ENCODE assay signal across 8 cellular contexts in the genomic region with DNA sequence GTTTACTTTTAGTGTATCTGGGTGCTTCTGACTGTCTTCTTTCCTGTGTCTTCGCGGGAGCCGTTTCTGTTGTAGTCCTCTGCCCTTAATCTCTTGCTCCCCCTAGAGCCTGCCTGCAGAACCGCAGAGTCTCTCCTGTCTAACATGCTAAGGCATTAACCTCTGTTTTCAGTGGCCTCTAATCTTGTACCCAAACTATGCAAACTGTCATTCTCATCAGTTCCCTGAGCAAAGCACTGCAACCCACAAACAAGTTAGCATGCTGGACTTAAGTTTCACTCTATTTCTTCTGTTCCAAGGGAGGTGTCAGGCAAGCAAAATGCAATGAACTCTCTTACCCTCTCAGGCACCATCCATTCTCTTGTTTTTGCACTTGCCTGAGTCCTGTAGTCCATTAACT.
A peak's percentile ranks its signal among the peaks of the same experiment; 100 is the strongest.
DNase-seq lines count a peak whose midpoint lies in the region; ATAC-seq and TF ChIP-seq lines count a peak whose summit lies in the region.

No MANE protein-coding gene starts in this region.

- DNase-seq in GM13977 (ENCODE audit: low spot score) = peak; percentile 40
- peak; percentile 59 for DNase-seq in iPS DF 19.7 (ENCODE audit: low read depth, low spot score)
- no peak for DNase-seq in superior temporal gyrus (ENCODE audit: extremely low spot score)

- no peaks in the 10 kb centered on the region for H3K27me3 ChIP-seq in SU-DHL-6 (ENCODE audit: low read length)

- H3F3A ChIP-seq in SU-DHL-6 (ENCODE audit: insufficient read depth) = no peaks in the 10 kb centered on the region

- H3K4me2 ChIP-seq in SU-DHL-6 (ENCODE audit: low read depth, low read length, poor library complexity, severe bottlenecking) = peak overlapping the region; percentile 22

- H3K27ac ChIP-seq in 22Rv1 = no peak overlapping the region
- H3K27ac ChIP-seq in SU-DHL-6 (ENCODE audit: low read depth, low read length) = no peak overlapping the region

- H3K4me3 ChIP-seq in SU-DHL-6 (ENCODE audit: insufficient read depth, low read length, poor library complexity, severe bottlenecking) = no peak overlapping the region

- TF ChIP-seq CTCF in 22Rv1 (IDR thresholded peaks at IDR 0.05) (peak; percentile 95), GM13977 (IDR thresholded peaks at IDR 0.05; ENCODE audit: extremely low read depth, insufficient read depth, missing control alignments) (peak; percentile 78), SU-DHL-6 (IDR thresholded peaks at IDR 0.05; ENCODE audit: insufficient read depth, low read length, poor library complexity, severe bottlenecking) (peak; percentile 72)

- in situ Hi-C loops in GM13977 (cut with MboI; ENCODE audit: low pct_unique_long_range_greater_than_20kb, low sequenced_read_pairs, unreplicated experiment) = loop anchor here (25.0 kb wide), 1 partner anchor 402 kb away; no protein-coding TSS in a partner anchor

- no peaks in the 10 kb centered on the region for H4K20me1 ChIP-seq in SU-DHL-6 (ENCODE audit: low read depth, low read length)

- H3K9ac ChIP-seq in SU-DHL-6 (ENCODE audit: low read length) = no peak overlapping the region

- no peaks in the 10 kb centered on the region for H3K9me3 ChIP-seq in SU-DHL-6 (ENCODE audit: insufficient read depth, low read length)

- peak overlapping the region; percentile 88 for H2AFZ ChIP-seq in SU-DHL-6 (ENCODE audit: low read depth, low read length, severe bottlenecking)

- H3K36me3 ChIP-seq in SU-DHL-6 (ENCODE audit: low read length) = no peaks in the 10 kb centered on the region

- H3K79me2 ChIP-seq in SU-DHL-6 (ENCODE audit: insufficient read depth, low read length) = no peaks in the 10 kb centered on the region

- ATAC-seq in HG03432 (IDR thresholded peaks at IDR 0.05; ENCODE audit: unreplicated experiment) (peak; percentile 84), HG02588 (IDR thresholded peaks at IDR 0.05; ENCODE audit: unreplicated experiment) (no peak), GM21737 (IDR thresholded peaks at IDR 0.05; ENCODE audit: unreplicated experiment) (no peak)

- H3K9me2 ChIP-seq in SU-DHL-6 (replicated peaks; ENCODE audit: insufficient read depth, low read length) = no peaks in the 10 kb centered on the region
